In the genomic region with DNA sequence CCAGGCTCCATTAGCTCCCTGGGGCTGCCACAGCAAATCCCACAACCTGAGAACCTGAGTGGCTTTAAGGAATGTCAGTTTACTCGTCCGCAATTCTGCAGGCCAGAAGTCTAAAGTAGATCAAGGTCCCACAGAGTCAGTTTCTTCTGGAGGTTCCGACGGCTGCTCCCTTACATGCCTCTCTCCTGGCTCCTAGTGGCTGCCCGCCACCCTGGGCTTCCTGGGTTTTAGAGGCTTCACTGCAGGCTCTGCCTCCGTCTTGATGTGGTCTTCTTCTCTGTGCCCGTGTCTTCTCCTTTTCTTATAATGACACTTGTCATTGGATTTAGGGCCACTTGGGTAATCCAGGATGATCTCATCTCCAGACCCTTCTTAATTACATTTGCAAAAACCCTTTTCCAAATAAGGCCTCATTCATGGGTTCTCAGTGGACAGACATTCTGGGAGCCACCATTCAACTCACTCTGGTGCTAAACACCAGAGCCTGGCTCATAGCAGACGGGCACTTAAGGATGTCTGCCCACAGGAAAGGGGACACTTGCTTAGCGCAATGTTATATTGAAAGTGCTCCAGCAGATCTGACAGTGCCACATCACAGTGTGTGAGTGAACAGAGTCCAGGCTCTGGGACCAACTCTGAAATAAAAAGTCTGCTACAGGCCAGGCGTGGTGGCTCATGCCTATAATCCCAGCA, we compare ENCODE assay signal across 26 cellular contexts.
DNase-seq lines count a peak whose midpoint lies in the region; ATAC-seq and TF ChIP-seq lines count a peak whose summit lies in the region.
"Had no signal": no experiment of that assay in that cellular context is flagged by ENCODE, and none has a peak within 500 bp of the region (broad histone marks: within the 10 kb centered on the region; RNA-seq: fewer than 3 reads in every experiment).

No MANE protein-coding gene starts in this region.

- POLR2A ChIA-PET in A673 (lab: Charles Lee; ENCODE audit: low non-redundant PET), result no interaction called here
- POLR2A ChIA-PET in SK-N-SH (lab: Yijun Ruan, JAX), result no interaction called here

- no peaks in the 10 kb centered on the region for H3K27me3 ChIP-seq in A673 (replicated peaks; ENCODE audit: insufficient read depth, low read depth, low read length, poor library complexity)
- H3K27me3 ChIP-seq in SK-N-SH (ENCODE audit: insufficient read depth), result peaks cover 32% of the 10 kb centered on the region
- H3K27me3 ChIP-seq in left ventricle myocardium inferior (ENCODE audit: low read depth), result no peaks in the 10 kb centered on the region
- no peaks in the 10 kb centered on the region for H3K27me3 ChIP-seq in transverse colon
- H3K27me3 ChIP-seq: pancreas, testis had no signal

- H3F3A ChIP-seq in SK-N-SH (replicated peaks; ENCODE audit: insufficient read depth), result no peaks in the 10 kb centered on the region

- DNase-seq in A673 (ENCODE audit: low spot score) (peak; percentile 0), G401 (ENCODE audit: low spot score) (peak; percentile 30), SK-N-SH (no peak), left ventricle myocardium inferior (no peak), transverse colon (no peak), left colon (no peak)
- no peak for DNase-seq in activated CD8-positive, alpha-beta memory T cell treated with anti-CD3 and anti-CD28 coated beads, Interleukin-2, amount 50 U/mL, for 48 hours
- DNase-seq: activated B cell treated with CpG ODN at 0.5 μM for 24 hours; activated CD4-positive, alpha-beta memory T cell treated with anti-CD3 and anti-CD28 coated beads for 36 hours; activated naive CD4-positive, alpha-beta T cell; activated T-cell treated with anti-CD3 and anti-CD28 coated beads for 4 hours; amniotic stem cell; CD8-positive, alpha-beta T cell; hypothalamus; Karpas-422; naive B cell; NCI-H1092 treated with DMSO at 0.1 percent for 48 hours; NCI-H2029 treated with DMSO at 0.1 percent for 48 hours; NCI-H446 treated with DMSO at 0.1 percent for 48 hours; pancreas; SHP77 treated with DMSO at 0.1 percent for 48 hours; stimulated activated CD4-positive, alpha-beta T cell treated with anti-CD3 and anti-CD28 coated beads, Interleukin-15, amount 100 ng/mL, for 24 hours; T-helper 2 cell; testis had no signal

- H3K4me1 ChIP-seq in A673 (ENCODE audit: insufficient read depth, low read length, poor library complexity, severe bottlenecking) (no peaks in the 10 kb centered on the region), SK-N-SH (ENCODE audit: control insufficient read depth in 1 of 2, insufficient read depth in 2 of 2, low read depth in 1 of 2, low read length in 1 of 2) (no peaks in the 10 kb centered on the region), left ventricle myocardium inferior (peaks cover 47% of the 10 kb centered on the region), transverse colon (no peaks in the 10 kb centered on the region)
- H3K4me1 ChIP-seq: pancreas, testis had no signal

- TF ChIP-seq RAD21 in SK-N-SH (IDR thresholded peaks at IDR 0.05; ENCODE audit: low read length), result no peak

- H3K79me2 ChIP-seq in SK-N-SH (ENCODE audit: insufficient read depth), result no peaks in the 10 kb centered on the region

- no peak for TF ChIP-seq EP300 in SK-N-SH (IDR thresholded peaks at IDR 0.05; ENCODE audit: borderline replicate concordance in 1 of 2, low read depth in 1 of 2, low read length in 1 of 2)
- TF ChIP-seq EP300 in transverse colon (IDR thresholded peaks at IDR 0.05; ENCODE audit: low read depth), result no peak

- H2AFZ ChIP-seq in SK-N-SH (ENCODE audit: low read depth), result no peak overlapping the region

- H4K20me1 ChIP-seq in SK-N-SH (ENCODE audit: insufficient read depth), result no peaks in the 10 kb centered on the region

- no peaks in the 10 kb centered on the region for H3K36me3 ChIP-seq in A673 (ENCODE audit: insufficient read depth, low read length, poor library complexity, severe bottlenecking)
- H3K36me3 ChIP-seq in SK-N-SH (replicated peaks in 1 of 2; ENCODE audit: control insufficient read depth in 1 of 2, insufficient read depth in 2 of 2, low read length in 1 of 2), result no peaks in the 10 kb centered on the region
- H3K36me3 ChIP-seq in left ventricle myocardium inferior, result no peaks in the 10 kb centered on the region
- H3K36me3 ChIP-seq in transverse colon, result no peaks in the 10 kb centered on the region
- H3K36me3 ChIP-seq: pancreas had no signal

- no TSS peak for BruUV-seq in A673 (replicated peaks; lab: Mats Ljungman, UMichigan)

- TF ChIP-seq POLR2A in transverse colon (IDR thresholded peaks at IDR 0.05), result no peak

- WGBS in SK-N-SH (ENCODE audit: low lambda C conversion rate), result 1% methylated on average over 10 of the region's 10 CpGs
- WGBS in transverse colon (ENCODE audit: low coverage in 1 of 2), 2 donors, result 80 to 96% methylated on average over 4 to 10 of the region's 10 CpGs

- H3K4me2 ChIP-seq in SK-N-SH, result no peak overlapping the region

- CTCF ChIA-PET in A673 (lab: Charles Lee) (no interaction called here), SK-N-SH (lab: Yijun Ruan, JAX) (interaction anchor here (1.3 to 2.7 kb wide), 2 partner anchors 29 to 1551 kb away, joined by 3 to 8 read pairs; no protein-coding TSS in a partner anchor)

- H3K9ac ChIP-seq in SK-N-SH, result no peak overlapping the region

- H3K27ac ChIP-seq in A673 (ENCODE audit: low read depth, low read length, poor library complexity, severe bottlenecking) (no peak overlapping the region), SK-N-SH (ENCODE audit: low read depth in 2 of 2, low read length in 1 of 2) (no peak overlapping the region), left ventricle myocardium inferior (replicated peaks) (peak overlapping the region; percentile 23), transverse colon (no peak overlapping the region)
- H3K27ac ChIP-seq: pancreas, testis had no signal

- no peaks in the 10 kb centered on the region for H3K9me3 ChIP-seq in A673 (ENCODE audit: low read depth, low read length, poor library complexity, severe bottlenecking)
- H3K9me3 ChIP-seq in SK-N-SH, result no peaks in the 10 kb centered on the region
- no peaks in the 10 kb centered on the region for H3K9me3 ChIP-seq in left ventricle myocardium inferior (replicated peaks)
- H3K9me3 ChIP-seq in transverse colon, result no peaks in the 10 kb centered on the region
- H3K9me3 ChIP-seq: pancreas, testis had no signal

- no peak for TF ChIP-seq CTCF in A673 (conservative IDR thresholded peaks at IDR 0.05; ENCODE audit: low read depth, low read length)
- peak; percentile 20; the same call in 1 of the 2 replicates for TF ChIP-seq CTCF in SK-N-SH (IDR thresholded peaks at IDR 0.05)
- no peak for TF ChIP-seq CTCF in left ventricle myocardium inferior (IDR thresholded peaks at IDR 0.05; ENCODE audit: borderline replicate concordance)
- no peak for TF ChIP-seq CTCF in transverse colon (IDR thresholded peaks at IDR 0.05)

- no peaks in the 10 kb centered on the region for H3K9me2 ChIP-seq in SK-N-SH

- intact Hi-C loops in A673 (cut with micrococcal nuclease; ENCODE audit: unreplicated experiment) (loop anchor here (5.0 to 10.0 kb wide), 2 partner anchors 1556 to 1904 kb away; partner anchors contain the start of gene PKD1L1), left ventricle myocardium inferior (cut with micrococcal nuclease) (no loop called here), transverse colon (cut with DNase I; ENCODE audit: low total_unique reads) (no loop called here), left colon (cut with DNase I, micrococcal nuclease) (no loop called here)

- no peak for ATAC-seq in left colon
- ATAC-seq: CD8-positive, alpha-beta T cell; HCT116; pancreas; sciatic nerve had no signal

- H3K4me3 ChIP-seq in A673 (ENCODE audit: low read depth, low read length, poor library complexity, severe bottlenecking), result no peak overlapping the region
- H3K4me3 ChIP-seq in SK-N-SH (ENCODE audit: low read depth in 2 of 2, low read length in 1 of 2), result no peak overlapping the region
- H3K4me3 ChIP-seq in left ventricle myocardium inferior, result no peak overlapping the region
- no peak overlapping the region for H3K4me3 ChIP-seq in transverse colon
- H3K4me3 ChIP-seq: pancreas, testis had no signal

- in situ Hi-C loops in G401 (cut with HindIII; ENCODE audit: low sequenced_read_pairs), result no loop called here
- in situ Hi-C loops in transverse colon (cut with MboI; ENCODE audit: low pct_ligation_motif_present in 1 of 4, low pct_unique_long_range_greater_than_20kb in 1 of 4, low sequenced_read_pairs in 3 of 4), result loop anchor here in 2 of 4 donors (25.0 kb wide), 1 partner anchor 1539 kb away; no protein-coding TSS in a partner anchor

TF ChIP-seq in SK-N-SH, 30 proteins besides CTCF, POLR2A, EP300 and RAD21:
- TF ChIP-seq IRF3 (IDR thresholded peaks at IDR 0.05; ENCODE audit: low read depth, low read length) (no peak), MXI1 (IDR thresholded peaks at IDR 0.05; ENCODE audit: low read depth, low read length) (no peak), SIN3A (IDR thresholded peaks at IDR 0.05; ENCODE audit: borderline replicate concordance, low read depth, low read length) (no peak), FOXM1 (IDR thresholded peaks at IDR 0.05; ENCODE audit: low read depth) (no peak), SMC3 (IDR thresholded peaks at IDR 0.05; ENCODE audit: low read depth, low read length) (no peak), ELF1 (IDR thresholded peaks at IDR 0.05) (no peak), RXRA (IDR thresholded peaks at IDR 0.05; ENCODE audit: borderline replicate concordance, low read depth) (no peak), NRF1 (IDR thresholded peaks at IDR 0.05; ENCODE audit: low read depth, low read length) (no peak)
TF ChIP-seq in SK-N-SH: peak in this region for 0.

Comparison
In these comparisons a context has a peak if more than half of its experiments do, and no peak if none do; other contexts are left out.
1. DNase-seq: peak in A673 (single experiment) and G401 (single experiment); none in SK-N-SH (single experiment), left ventricle myocardium inferior (single experiment), activated CD8-positive, alpha-beta memory T cell treated with anti-CD3 and anti-CD28 coated beads, Interleukin-2, amount 50 U/mL, for 48 hours (single experiment), transverse colon (single experiment) and left colon (0 of 2).